ENCODE assay signal across 35 cellular contexts in genomic region chr22:44831885-44832284, GRCh38.
"Had no signal": no experiment of that assay in that cellular context is flagged by ENCODE, and none has a peak within 500 bp of the region (broad histone marks: within the 10 kb centered on the region; RNA-seq: fewer than 3 reads in every experiment).

No MANE protein-coding gene starts in this region.

- H3K36me3 ChIP-seq: MG63 had no signal

- H3K4me3 ChIP-seq: MG63 had no signal

- DNase-seq: Karpas-422, Kasumi-1, MG63, MM.1S, MV-4-11, NCI-H1048, NCI-H1092, NCI-H1092 treated with DMSO at 0.1 percent for 48 hours, NCI-H1105, NCI-H1105 treated with DMSO at 0.1 percent for 48 hours, NCI-H1417, NCI-H1417 treated with DMSO at 0.1 percent for 48 hours, NCI-H1436, NCI-H1436 treated with DMSO at 0.1 percent for 48 hours, NCI-H146, NCI-H1694, NCI-H1694 treated with DMSO at 0.1 percent for 48 hours, NCI-H187, NCI-H187 treated with DMSO at 0.1 percent for 48 hours, NCI-H1930, NCI-H2029, NCI-H2029 treated with DMSO at 0.1 percent for 48 hours, NCI-H2081, NCI-H2081 treated with DMSO at 0.1 percent for 48 hours, NCI-H2107, NCI-H2171, NCI-H2171 treated with DMSO at 0.1 percent for 48 hours, NCI-H2227 treated with DMSO at 0.1 percent for 48 hours, NCI-H226, NCI-H345, NCI-H446, NCI-H446 treated with DMSO at 0.1 percent for 48 hours, NCI-H510A, NCI-H510A treated with DMSO at 0.1 percent for 48 hours, NCI-H524 had no signal
